ENCODE assay signal across 12 cellular contexts in the genomic region with DNA sequence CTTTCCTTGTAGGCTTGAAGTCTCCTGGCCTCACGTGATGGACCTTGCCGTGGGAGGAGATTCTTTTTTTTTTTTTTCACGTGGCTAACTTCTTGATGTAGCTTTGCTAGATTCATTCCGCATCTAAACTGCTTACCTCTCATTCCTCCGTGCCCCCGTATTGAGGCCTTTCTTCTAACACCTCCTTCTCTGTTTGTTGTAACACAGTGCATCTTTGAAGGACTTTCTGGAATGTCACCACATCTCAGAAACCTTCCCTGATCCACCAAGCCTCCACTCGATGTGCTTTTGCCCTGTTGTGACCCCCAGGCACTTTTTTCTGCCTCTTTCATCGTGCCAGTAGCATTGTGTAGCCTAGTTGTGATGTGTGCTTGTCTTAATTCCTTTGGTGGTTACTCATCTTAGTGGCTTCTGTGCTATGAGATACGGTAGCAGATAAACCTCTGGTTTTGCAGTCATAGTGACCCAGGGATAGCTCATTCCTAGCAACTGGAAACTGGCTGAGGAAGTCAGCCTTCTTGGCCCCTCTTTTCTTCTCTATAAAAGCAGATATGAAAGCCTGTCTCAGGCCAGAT. TPM values are rescaled to one million over a fixed set of nuclear protein-coding genes. Genes with fewer than 3 reads are reported as not detected.
DNase-seq lines count a peak whose midpoint lies in the region; ATAC-seq, FAIRE-seq and TF ChIP-seq lines count a peak whose summit lies in the region.
"Had no signal": no experiment of that assay in that cellular context is flagged by ENCODE, and none has a peak within 500 bp of the region (broad histone marks: within the 10 kb centered on the region; RNA-seq: fewer than 3 reads in every experiment).

No MANE protein-coding gene starts in this region.

- no peak for ATAC-seq in GM18858 (IDR thresholded peaks at IDR 0.05; ENCODE audit: unreplicated experiment)
- ATAC-seq: activated CD8-positive, alpha-beta T cell treated with anti-CD3 and anti-CD28 coated beads for 36 hours; Right ventricle myocardium inferior had no signal

- H3K27me3 ChIP-seq in bronchial epithelial cell (ENCODE audit: control insufficient read depth, insufficient read depth, low read length) = no peaks in the 10 kb centered on the region

- peaks cover 1% of the 10 kb centered on the region for H3K36me3 ChIP-seq in bronchial epithelial cell (ENCODE audit: control insufficient read depth, insufficient read depth, low read length)

- no peak for TF ChIP-seq CTCF in AG04449 (IDR thresholded peaks at IDR 0.05; ENCODE audit: insufficient read depth, low read length, missing control alignments)
- TF ChIP-seq CTCF in bronchial epithelial cell (IDR thresholded peaks at IDR 0.05; ENCODE audit: insufficient read depth, low read length, severe bottlenecking) = no peak
- no peak for TF ChIP-seq CTCF in D721Med (IDR thresholded peaks at IDR 0.05; ENCODE audit: insufficient read depth, missing control alignments)

- CTCF ChIA-PET in AG04449 (lab: Yijun Ruan, JAX) = interaction anchor here (1.4 kb wide), 1 partner anchor 38 kb away, joined by 4 read pairs; no protein-coding TSS in a partner anchor

- H3K4me3 ChIP-seq in AG04449 (ENCODE audit: low read depth, low read length) = no peak overlapping the region
- no peak overlapping the region for H3K4me3 ChIP-seq in bronchial epithelial cell (ENCODE audit: low read depth, low read length)

- POLR2A ChIA-PET in AG04449 (lab: Yijun Ruan, JAX) = no interaction called here

- DNase-seq in AG04449 (ENCODE audit: low read depth, low spot score) (peak; percentile 77), HS-27A (ENCODE audit: low read depth) (peak; percentile 93), bronchial epithelial cell (ENCODE audit: low read depth) (peak; percentile 81), kidney tubule cell (ENCODE audit: low spot score) (peak; percentile 93), D721Med (ENCODE audit: insufficient read length, low spot score) (no peak), SKM-1 (lab: John Stamatoyannopoulos, UW; ENCODE audit: unreplicated experiment) (no peak), foreskin melanocyte (no peak)
- DNase-seq: activated CD8-positive, alpha-beta T cell treated with anti-CD3 and anti-CD28 coated beads for 36 hours; aorta; NCI-H2029 treated with DMSO at 0.1 percent for 48 hours had no signal

- no peak for FAIRE-seq in bronchial epithelial cell (lab: Jason Lieb, UNC)
- no peak for FAIRE-seq in D721Med (lab: Jason Lieb, UNC)

RNA-seq across cellular contexts. Expression of a gene that starts 1.6 kb away (rescaled TPM):
- 37.6 and 74.2 TPM in 2 replicates for total RNA-seq in bronchial epithelial cell
- total RNA-seq: activated CD8-positive, alpha-beta T cell treated with anti-CD3 and anti-CD28 coated beads for 36 hours had no signal

Comparison
In these comparisons a context has a peak if more than half of its experiments do, and no peak if none do; other contexts are left out.
1. DNase-seq: peak in AG04449 (single experiment), HS-27A (single experiment), bronchial epithelial cell (single experiment) and kidney tubule cell (single experiment); none in D721Med (single experiment), SKM-1 (single experiment) and foreskin melanocyte (single experiment).